Comparison of ENCODE assay signal across 1 cellular context in the genomic region with DNA sequence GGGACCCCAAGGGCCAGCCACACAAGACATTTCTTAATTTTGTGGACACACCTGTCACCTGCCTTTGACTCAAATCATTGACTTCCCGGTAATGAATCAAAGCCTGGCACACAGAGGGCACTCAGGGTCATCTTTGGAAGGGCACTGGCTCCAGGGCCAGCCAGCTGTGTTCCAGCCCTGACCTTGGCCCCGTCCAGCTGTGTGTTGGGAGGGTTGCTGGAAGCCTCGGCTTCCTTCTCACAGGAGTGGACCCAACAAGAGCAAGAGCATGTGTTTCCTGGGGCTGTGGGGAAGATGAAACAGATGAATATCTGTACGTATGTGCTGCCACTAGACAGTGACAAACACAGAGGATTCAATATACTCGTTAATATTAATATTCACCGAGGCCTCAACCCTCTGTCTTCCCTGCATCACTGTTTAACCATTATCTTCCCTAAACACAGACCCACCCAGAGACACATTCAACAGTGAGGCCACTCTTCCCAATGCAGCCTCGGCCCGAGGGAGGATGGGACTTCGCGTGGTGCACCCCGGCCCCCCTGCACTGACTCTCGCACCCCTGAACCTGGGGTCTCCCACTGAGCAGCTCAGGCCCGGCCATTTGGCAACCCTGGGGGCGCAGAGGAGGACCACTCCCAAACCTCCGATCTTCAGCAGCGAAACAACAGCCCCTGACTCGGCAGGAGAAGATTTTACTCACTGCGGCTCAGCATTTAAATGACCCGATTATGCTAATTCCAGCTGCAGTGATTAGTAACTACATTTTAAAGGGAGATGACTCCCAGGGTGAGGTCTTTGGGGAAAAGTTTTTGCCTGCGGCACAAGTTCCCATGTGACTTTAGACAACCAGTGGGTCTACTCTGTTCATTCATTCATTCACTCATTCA.
TF ChIP-seq lines count a peak whose summit lies in the region.

No MANE protein-coding gene starts in this region.

TF ChIP-seq in GM12878, 131 proteins besides CTCF, POLR2A, EP300 and RAD21:
- TF ChIP-seq ZNF24 (IDR thresholded peaks at IDR 0.05) (peak; percentile 38; the same call in 1 of the 2 replicates), LARP7 (IDR thresholded peaks at IDR 0.05) (no peak), KDM1A (IDR thresholded peaks at IDR 0.05; ENCODE audit: borderline replicate concordance) (no peak)
- TF ChIP-seq, protein P1, sequence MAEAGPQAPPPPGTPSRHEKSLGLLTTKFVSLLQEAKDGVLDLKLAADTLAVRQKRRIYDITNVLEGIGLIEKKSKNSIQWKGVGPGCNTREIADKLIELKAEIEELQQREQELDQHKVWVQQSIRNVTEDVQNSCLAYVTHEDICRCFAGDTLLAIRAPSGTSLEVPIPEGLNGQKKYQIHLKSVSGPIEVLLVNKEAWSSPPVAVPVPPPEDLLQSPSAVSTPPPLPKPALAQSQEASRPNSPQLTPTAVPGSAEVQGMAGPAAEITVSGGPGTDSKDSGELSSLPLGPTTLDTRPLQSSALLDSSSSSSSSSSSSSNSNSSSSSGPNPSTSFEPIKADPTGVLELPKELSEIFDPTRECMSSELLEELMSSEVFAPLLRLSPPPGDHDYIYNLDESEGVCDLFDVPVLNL (IDR thresholded peaks at IDR 0.05; ENCODE audit: low read depth, low read length), result no peak
